In genomic region chr1:166164646-166164994, GRCh38 we compare ENCODE assay signal across 12 cellular contexts. TPM values are rescaled to one million over a fixed set of nuclear protein-coding genes. Genes with fewer than 3 reads are reported as not detected.
DNase-seq lines count a peak whose midpoint lies in the region; ATAC-seq and TF ChIP-seq lines count a peak whose summit lies in the region.
"Had no signal": no experiment of that assay in that cellular context is flagged by ENCODE, and none has a peak within 500 bp of the region (broad histone marks: within the 10 kb centered on the region; RNA-seq: fewer than 3 reads in every experiment).

No MANE protein-coding gene starts in this region.

- H3K4me1 Mint-ChIP-seq in activated naive CD8-positive, alpha-beta T cell treated with anti-CD3 and anti-CD28 coated beads, Interleukin-2, amount 10 ng/mL, durations not matched to agents 7 days and 5 days, result peaks cover 12% of the 10 kb centered on the region
- peaks cover 4 to 18% (median 12%) of the 10 kb centered on the region in 4 donors for H3K4me1 Mint-ChIP-seq in naive thymus-derived CD8-positive, alpha-beta T cell

- TF ChIP-seq EP300 in tibial nerve (IDR thresholded peaks at IDR 0.05), result no peak

- H3K4me3 Mint-ChIP-seq in activated naive CD8-positive, alpha-beta T cell treated with anti-CD3 and anti-CD28 coated beads, Interleukin-2, amount 10 ng/mL, durations not matched to agents 7 days and 5 days, result peak overlapping the region; percentile 80
- H3K4me3 Mint-ChIP-seq in naive thymus-derived CD8-positive, alpha-beta T cell, result peak overlapping the region; percentile 22 to 80 (median 70)

- H3K36me3 ChIP-seq in heart left ventricle (no peaks in the 10 kb centered on the region), tibial nerve (no peaks in the 10 kb centered on the region)

- TF ChIP-seq CTCF in heart left ventricle (IDR thresholded peaks at IDR 0.05) (no peak), tibial nerve (IDR thresholded peaks at IDR 0.05) (peak in 1 of 5 experiments; percentile 33)

- H3K27ac ChIP-seq in heart left ventricle, result no peak overlapping the region
- no peak overlapping the region for H3K27ac ChIP-seq in tibial nerve

- no peak overlapping the region for H3K27ac Mint-ChIP-seq in activated naive CD8-positive, alpha-beta T cell treated with anti-CD3 and anti-CD28 coated beads, Interleukin-2, amount 10 ng/mL, durations not matched to agents 7 days and 5 days
- no peak overlapping the region for H3K27ac Mint-ChIP-seq in naive thymus-derived CD8-positive, alpha-beta T cell

- H3K4me1 ChIP-seq in heart left ventricle, result peaks cover 0 to 28% (median 14%) of the 10 kb centered on the region in 12 donors
- H3K4me1 ChIP-seq in tibial nerve, result peaks cover 0 to 26% (median 6%) of the 10 kb centered on the region in 4 donors

- H3K9me3 ChIP-seq in heart left ventricle (no peaks in the 10 kb centered on the region), tibial nerve (no peaks in the 10 kb centered on the region)

- H3K27me3 Mint-ChIP-seq in activated naive CD8-positive, alpha-beta T cell treated with anti-CD3 and anti-CD28 coated beads, Interleukin-2, amount 10 ng/mL, durations not matched to agents 7 days and 5 days, result peaks cover 54% of the 10 kb centered on the region
- H3K27me3 Mint-ChIP-seq in naive thymus-derived CD8-positive, alpha-beta T cell, result peaks cover 28 to 69% (median 54%) of the 10 kb centered on the region in 5 donors

- intact Hi-C loops in heart left ventricle (cut with DNase I) (loop anchor here in 7 of 10 donors (2.0 to 10.0 kb wide), 5 partner anchors 236 to 270 kb away; no protein-coding TSS in a partner anchor), left cardiac atrium (cut with DNase I) (loop anchor here in 1 of 2 donors (2.0 to 10.0 kb wide), 3 partner anchors 140 to 270 kb away; no protein-coding TSS in a partner anchor)

- WGBS in heart left ventricle, 4 donors, result 22 to 31% (median 23%) methylated on average over 5 of the region's 5 CpGs
- WGBS in tibial nerve, 2 donors, result 18 to 19% methylated on average over 5 of the region's 5 CpGs

- H3K4me3 ChIP-seq in heart left ventricle (peak overlapping the region in 9 of 12 donors; percentile 61 to 88 (median 72)), tibial nerve (peak overlapping the region in 3 of 4 donors; percentile 48 to 79 (median 69))
- H3K4me3 ChIP-seq: K562 had no signal

- no peak for ATAC-seq in heart left ventricle
- no peak for ATAC-seq in left cardiac atrium
- ATAC-seq in activated naive CD8-positive, alpha-beta T cell treated with anti-CD3 and anti-CD28 coated beads, Interleukin-2, amount 10 ng/mL, durations not matched to agents 7 days and 5 days (ENCODE audit: low read depth), result no peak
- no peak for ATAC-seq in naive thymus-derived CD8-positive, alpha-beta T cell
- ATAC-seq in GM18868 (IDR thresholded peaks at IDR 0.05; ENCODE audit: unreplicated experiment), result no peak
- ATAC-seq in HG03342 (IDR thresholded peaks at IDR 0.05; ENCODE audit: unreplicated experiment), result no peak

- DNase-seq in heart left ventricle (no peak), left cardiac atrium (no peak), tibial nerve (ENCODE audit: low spot score in 2 of 2) (no peak), DMS53 treated with DMSO at 0.1 percent for 48 hours (lab: John Stamatoyannopoulos, UW; ENCODE audit: unreplicated experiment) (no peak)
- DNase-seq in activated naive CD8-positive, alpha-beta T cell treated with anti-CD3 and anti-CD28 coated beads, Interleukin-2, amount 10 ng/mL, durations not matched to agents 7 days and 5 days, result no peak
- DNase-seq in naive thymus-derived CD8-positive, alpha-beta T cell, result no peak
- DNase-seq: AML-193 had no signal

- H3K36me3 Mint-ChIP-seq in activated naive CD8-positive, alpha-beta T cell treated with anti-CD3 and anti-CD28 coated beads, Interleukin-2, amount 10 ng/mL, durations not matched to agents 7 days and 5 days, result no peaks in the 10 kb centered on the region
- H3K36me3 Mint-ChIP-seq in naive thymus-derived CD8-positive, alpha-beta T cell, result no peaks in the 10 kb centered on the region

- POLR2A ChIA-PET in activated naive CD8-positive, alpha-beta T cell treated with anti-CD3 and anti-CD28 coated beads, Interleukin-2, amount 10 ng/mL, durations not matched to agents 7 days and 5 days (lab: Charles Lee), result no interaction called here
- POLR2A ChIA-PET in naive thymus-derived CD8-positive, alpha-beta T cell (lab: Charles Lee), result no interaction called here

- H3K27me3 ChIP-seq in heart left ventricle (peaks cover 0 to 22% (median 0%) of the 10 kb centered on the region in 9 donors), tibial nerve (no peaks in the 10 kb centered on the region)

- no peaks in the 10 kb centered on the region for H3K9me3 Mint-ChIP-seq in activated naive CD8-positive, alpha-beta T cell treated with anti-CD3 and anti-CD28 coated beads, Interleukin-2, amount 10 ng/mL, durations not matched to agents 7 days and 5 days
- peaks cover 0 to 4% (median 0%) of the 10 kb centered on the region in 9 donors for H3K9me3 Mint-ChIP-seq in naive thymus-derived CD8-positive, alpha-beta T cell

- TF ChIP-seq POLR2A in heart left ventricle (IDR thresholded peaks at IDR 0.05), result no peak
- TF ChIP-seq POLR2A in tibial nerve (IDR thresholded peaks at IDR 0.05), result no peak

RNA-seq across cellular contexts. Expression of gene FAM78B, which starts 2.2 kb away (rescaled TPM):
- total RNA-seq in heart left ventricle, result 1 to 10 TPM; 1.3 to 9.4 (median 2.8) TPM
- 1 to 10 TPM; 1.2 to 2.2 TPM for polyA plus RNA-seq in heart left ventricle
- 10 to 100 TPM in 1 of 2 donors, 1 to 10 TPM in 1; 6.0 to 11.9 TPM for total RNA-seq in left cardiac atrium
- not detected for total RNA-seq in activated naive CD8-positive, alpha-beta T cell treated with anti-CD3 and anti-CD28 coated beads, Interleukin-2, amount 10 ng/mL, durations not matched to agents 7 days and 5 days
- total RNA-seq in naive thymus-derived CD8-positive, alpha-beta T cell, result under 1 TPM; 0.08 to 0.27 TPM
- under 1 TPM in 2 of 3 donors, not detected in 1; 0.10 to 0.14 TPM for polyA plus RNA-seq in naive thymus-derived CD8-positive, alpha-beta T cell
- total RNA-seq in tibial nerve, result 1 to 10 TPM; 2.0 to 6.3 (median 3.5) TPM
- total RNA-seq: endothelial cell of umbilical vein, myocyte had no signal
